In genomic region chr11:88814076-88814475, GRCh38 we compare ENCODE assay signal across 1 cellular context.
TF ChIP-seq lines count a peak whose summit lies in the region.

No MANE protein-coding gene starts in this region.

TF ChIP-seq in WTC11, 78 proteins besides CTCF, POLR2A, EP300 and RAD21 (continued from another document):
- TF ChIP-seq ZNF532 (CRISPR knock-in tag; IDR thresholded peaks at IDR 0.05; ENCODE audit: borderline replicate concordance) (no peak), ZNF416 (CRISPR knock-in tag; IDR thresholded peaks at IDR 0.05) (no peak), TEAD4 (CRISPR knock-in tag; IDR thresholded peaks at IDR 0.05) (no peak), ELF4 (CRISPR knock-in tag; IDR thresholded peaks at IDR 0.05; ENCODE audit: low read depth) (no peak), NFE2L1 (CRISPR knock-in tag; IDR thresholded peaks at IDR 0.05) (no peak), ZNF138 (CRISPR knock-in tag; conservative IDR thresholded peaks at IDR 0.05) (no peak), SOX15 (CRISPR knock-in tag; IDR thresholded peaks at IDR 0.05) (no peak), GRHL2 (CRISPR knock-in tag; IDR thresholded peaks at IDR 0.05; ENCODE audit: insufficient replicate concordance, severe bottlenecking) (no peak), PRRX2 (CRISPR knock-in tag; IDR thresholded peaks at IDR 0.05) (no peak), JAZF1 (CRISPR knock-in tag; IDR thresholded peaks at IDR 0.05) (no peak), TEAD1 (CRISPR knock-in tag; IDR thresholded peaks at IDR 0.05) (no peak), FOXK1 (CRISPR knock-in tag; IDR thresholded peaks at IDR 0.05) (no peak), NFATC4 (CRISPR knock-in tag; IDR thresholded peaks at IDR 0.05) (no peak), HMGXB4 (CRISPR knock-in tag; IDR thresholded peaks at IDR 0.05) (no peak), RELA (CRISPR knock-in tag; IDR thresholded peaks at IDR 0.05; ENCODE audit: borderline replicate concordance) (no peak), ZNF671 (CRISPR knock-in tag; IDR thresholded peaks at IDR 0.05) (no peak)
